ENCODE assay signal across 8 cellular contexts in the genomic region with DNA sequence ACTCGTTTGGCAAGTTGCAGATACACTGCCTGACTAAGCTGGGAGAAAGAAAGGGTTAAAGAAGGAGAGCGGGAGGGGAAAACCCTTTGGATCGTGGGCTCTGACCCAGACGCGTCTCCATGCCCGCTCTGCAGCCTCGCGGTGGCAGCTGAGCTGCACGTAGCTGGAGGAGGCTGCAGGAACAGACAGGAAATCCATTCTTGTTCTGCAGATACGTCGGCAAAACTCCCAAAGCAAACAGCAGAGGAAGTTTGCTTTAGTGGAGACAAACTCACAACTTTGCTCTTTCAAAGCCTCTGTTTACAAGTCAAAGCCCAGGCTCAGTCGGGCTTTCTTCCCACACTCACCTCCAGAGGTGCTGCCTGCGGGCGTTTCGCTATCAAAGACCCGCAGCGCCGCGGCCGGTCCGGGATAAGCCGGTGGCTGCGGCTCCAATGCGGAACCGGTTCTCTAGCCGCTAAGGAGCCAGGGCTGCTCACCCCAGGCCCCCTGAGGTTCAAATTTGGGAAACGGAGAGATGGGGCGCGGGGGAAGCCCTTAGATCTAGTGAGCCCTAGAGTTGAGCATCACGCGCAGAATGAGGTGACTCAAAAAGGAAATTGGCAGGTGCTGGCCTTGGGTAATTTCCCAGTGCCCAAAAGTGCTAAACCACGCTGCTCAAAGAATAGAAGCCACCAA.
DNase-seq lines count a peak whose midpoint lies in the region; ATAC-seq, FAIRE-seq and TF ChIP-seq lines count a peak whose summit lies in the region.

No MANE protein-coding gene starts in this region.

- peak; percentile 3 for DNase-seq in NK-92 treated with Interleukin-12 subunit alpha and Interleukin-12 subunit beta, amount 100 ng/mL, for 24 hours (lab: John Stamatoyannopoulos, UW)
- DNase-seq in NK-92 (lab: John Stamatoyannopoulos, UW; ENCODE audit: unreplicated experiment): no peak
- DNase-seq in bronchial epithelial cell (ENCODE audit: low read depth): peak; percentile 20
- DNase-seq in left colon: peak in 1 of 2 donors; percentile 25
- peak; percentile 9 to 16 for DNase-seq in stimulated activated CD4-positive, alpha-beta T cell treated with anti-CD3 and anti-CD28 coated beads, Interleukin-2, amount 100 ng/mL, for 48 hours
- DNase-seq in hepatic stellate cell (ENCODE audit: low spot score): no peak

- no peak for TF ChIP-seq CTCF in SU-DHL-6 (IDR thresholded peaks at IDR 0.05; ENCODE audit: insufficient read depth, low read length, poor library complexity, severe bottlenecking)
- no peak for TF ChIP-seq CTCF in bronchial epithelial cell (IDR thresholded peaks at IDR 0.05; ENCODE audit: insufficient read depth, low read length, severe bottlenecking)

- no peak overlapping the region for H3K9ac ChIP-seq in SU-DHL-6 (ENCODE audit: low read length)

- intact Hi-C loops in left colon (cut with DNase I, micrococcal nuclease): loop anchor here (5.0 to 10.0 kb wide), 3 partner anchors 449 to 939 kb away; no protein-coding TSS in a partner anchor

- H3K27ac ChIP-seq in SU-DHL-6 (ENCODE audit: low read depth, low read length): no peak overlapping the region

- peak; percentile 58 for ATAC-seq in HG02870 (IDR thresholded peaks at IDR 0.05; ENCODE audit: unreplicated experiment)
- peak; percentile 78 for ATAC-seq in left colon

- no peaks in the 10 kb centered on the region for H3K9me2 ChIP-seq in SU-DHL-6 (replicated peaks; ENCODE audit: insufficient read depth, low read length)

- H3K36me3 ChIP-seq in SU-DHL-6 (ENCODE audit: low read length) (no peaks in the 10 kb centered on the region), bronchial epithelial cell (ENCODE audit: control insufficient read depth, insufficient read depth, low read length) (no peaks in the 10 kb centered on the region)

- no peaks in the 10 kb centered on the region for H4K20me1 ChIP-seq in SU-DHL-6 (ENCODE audit: low read depth, low read length)

- H3K4me2 ChIP-seq in SU-DHL-6 (ENCODE audit: low read depth, low read length, poor library complexity, severe bottlenecking): peak overlapping the region; percentile 28

- H3K4me3 ChIP-seq in SU-DHL-6 (ENCODE audit: insufficient read depth, low read length, poor library complexity, severe bottlenecking) (no peak overlapping the region), bronchial epithelial cell (ENCODE audit: low read depth, low read length) (no peak overlapping the region)

- no peaks in the 10 kb centered on the region for H3K79me2 ChIP-seq in SU-DHL-6 (ENCODE audit: insufficient read depth, low read length)

- H2AFZ ChIP-seq in SU-DHL-6 (ENCODE audit: low read depth, low read length, severe bottlenecking): peak overlapping the region; percentile 50

- H3F3A ChIP-seq in SU-DHL-6 (ENCODE audit: insufficient read depth): no peaks in the 10 kb centered on the region

- H3K9me3 ChIP-seq in SU-DHL-6 (ENCODE audit: insufficient read depth, low read length): no peaks in the 10 kb centered on the region

- FAIRE-seq in bronchial epithelial cell (lab: Jason Lieb, UNC): no peak

- H3K27me3 ChIP-seq in SU-DHL-6 (ENCODE audit: low read length) (no peaks in the 10 kb centered on the region), bronchial epithelial cell (ENCODE audit: control insufficient read depth, insufficient read depth, low read length) (peaks cover 5% of the 10 kb centered on the region)

Comparison
In these comparisons a context has a peak if more than half of its experiments do, and no peak if none do; other contexts are left out.
1. DNase-seq: peak in NK-92 treated with Interleukin-12 subunit alpha and Interleukin-12 subunit beta, amount 100 ng/mL, for 24 hours (single experiment), bronchial epithelial cell (single experiment) and stimulated activated CD4-positive, alpha-beta T cell treated with anti-CD3 and anti-CD28 coated beads, Interleukin-2, amount 100 ng/mL, for 48 hours (2 of 2); none in NK-92 (single experiment) and hepatic stellate cell (single experiment).